Comparison of ENCODE assay signal across 1 cellular context in the genomic region with DNA sequence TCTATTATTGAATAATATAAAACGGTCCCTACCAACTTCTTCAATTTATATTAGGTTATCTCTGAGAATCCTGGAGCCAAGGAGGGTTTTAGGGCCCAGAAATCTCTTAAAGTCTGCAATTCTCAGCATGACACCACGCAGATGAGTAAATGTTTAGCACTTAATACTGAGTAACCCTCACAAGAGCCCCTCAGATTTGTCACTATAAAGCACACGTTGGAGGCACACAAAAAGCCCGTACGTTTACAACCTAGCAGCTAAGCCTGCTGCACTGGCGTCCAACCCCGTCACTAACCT.
TF ChIP-seq lines count a peak whose summit lies in the region.

No MANE protein-coding gene starts in this region.

TF ChIP-seq in GM12878, 131 proteins besides CTCF, POLR2A, EP300 and RAD21:
- TF ChIP-seq, protein P1, sequence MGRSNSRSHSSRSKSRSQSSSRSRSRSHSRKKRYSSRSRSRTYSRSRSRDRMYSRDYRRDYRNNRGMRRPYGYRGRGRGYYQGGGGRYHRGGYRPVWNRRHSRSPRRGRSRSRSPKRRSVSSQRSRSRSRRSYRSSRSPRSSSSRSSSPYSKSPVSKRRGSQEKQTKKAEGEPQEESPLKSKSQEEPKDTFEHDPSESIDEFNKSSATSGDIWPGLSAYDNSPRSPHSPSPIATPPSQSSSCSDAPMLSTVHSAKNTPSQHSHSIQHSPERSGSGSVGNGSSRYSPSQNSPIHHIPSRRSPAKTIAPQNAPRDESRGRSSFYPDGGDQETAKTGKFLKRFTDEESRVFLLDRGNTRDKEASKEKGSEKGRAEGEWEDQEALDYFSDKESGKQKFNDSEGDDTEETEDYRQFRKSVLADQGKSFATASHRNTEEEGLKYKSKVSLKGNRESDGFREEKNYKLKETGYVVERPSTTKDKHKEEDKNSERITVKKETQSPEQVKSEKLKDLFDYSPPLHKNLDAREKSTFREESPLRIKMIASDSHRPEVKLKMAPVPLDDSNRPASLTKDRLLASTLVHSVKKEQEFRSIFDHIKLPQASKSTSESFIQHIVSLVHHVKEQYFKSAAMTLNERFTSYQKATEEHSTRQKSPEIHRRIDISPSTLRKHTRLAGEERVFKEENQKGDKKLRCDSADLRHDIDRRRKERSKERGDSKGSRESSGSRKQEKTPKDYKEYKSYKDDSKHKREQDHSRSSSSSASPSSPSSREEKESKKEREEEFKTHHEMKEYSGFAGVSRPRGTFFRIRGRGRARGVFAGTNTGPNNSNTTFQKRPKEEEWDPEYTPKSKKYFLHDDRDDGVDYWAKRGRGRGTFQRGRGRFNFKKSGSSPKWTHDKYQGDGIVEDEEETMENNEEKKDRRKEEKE (IDR thresholded peaks at IDR 0.05): no peak
- no peak for TF ChIP-seq SPI1 (IDR thresholded peaks at IDR 0.05; ENCODE audit: borderline replicate concordance, insufficient read depth, low read depth, low read length)
- no peak for TF ChIP-seq CEBPB (IDR thresholded peaks at IDR 0.05; ENCODE audit: borderline replicate concordance in 1 of 2, low read depth in 2 of 2, low read length in 2 of 2)
- 0 out of 3 replicates have a peak, but pooled peaks have one; percentile 36 for TF ChIP-seq POU2F2 (IDR thresholded peaks at IDR 0.05; ENCODE audit: borderline replicate concordance, low read depth, low read length)
